8 cellular contexts compared by ENCODE assay signal in the genomic region with DNA sequence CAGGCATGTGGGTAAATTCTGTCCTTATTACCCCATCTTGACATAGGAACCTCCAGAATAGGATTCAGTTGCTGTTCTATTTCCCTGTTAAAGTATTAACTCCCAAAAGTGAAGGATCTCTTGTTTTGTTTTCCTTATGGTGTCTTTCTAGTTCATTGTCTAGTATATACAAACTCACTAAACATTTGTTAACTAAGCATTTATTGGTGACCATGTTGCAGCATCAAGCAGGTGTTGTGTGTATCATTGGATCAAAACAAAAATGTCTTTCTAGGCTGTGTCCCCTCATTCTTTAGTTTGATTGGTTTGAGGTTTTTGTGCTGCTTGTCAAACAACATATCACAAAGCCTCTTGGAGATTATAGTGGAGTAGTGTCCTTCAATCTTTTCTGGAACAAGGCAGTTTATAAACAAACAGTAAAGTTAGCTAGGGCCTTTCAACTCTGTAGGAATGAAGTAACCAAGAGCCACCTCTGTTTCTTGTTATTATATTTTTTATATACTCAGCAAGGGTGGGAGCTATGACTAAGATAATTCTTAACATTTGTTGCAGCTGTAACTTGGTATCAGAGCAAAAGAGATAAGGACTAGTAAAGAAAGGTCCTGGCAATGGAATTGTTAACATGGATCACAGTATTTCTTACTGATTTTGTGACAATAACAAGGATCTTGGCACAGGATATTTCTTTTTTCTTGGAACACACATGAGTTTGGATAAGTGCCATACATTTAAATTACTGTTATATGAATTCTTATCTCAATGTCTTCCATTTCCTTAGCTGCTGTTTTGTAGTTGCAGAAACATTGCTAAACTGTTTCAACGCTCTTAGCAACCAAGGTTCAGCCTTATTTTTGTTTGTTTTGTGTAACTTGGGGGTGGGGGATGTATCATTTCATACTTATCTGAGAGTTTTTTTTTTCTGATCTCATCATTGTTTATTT. TPM values are rescaled to one million over a fixed set of nuclear protein-coding genes. Genes with fewer than 3 reads are reported as not detected.
DNase-seq lines count a peak whose midpoint lies in the region; TF ChIP-seq lines count a peak whose summit lies in the region.
"Had no signal": no experiment of that assay in that cellular context is flagged by ENCODE, and none has a peak within 500 bp of the region (broad histone marks: within the 10 kb centered on the region; RNA-seq: fewer than 3 reads in every experiment).

No MANE protein-coding gene starts in this region.

- TF ChIP-seq EP300 in stomach (IDR thresholded peaks at IDR 0.05), result no peak

- H3K4me1 ChIP-seq in breast epithelium, result no peaks in the 10 kb centered on the region
- H3K4me1 ChIP-seq in stomach, result peaks cover 23 to 69% (median 31%) of the 10 kb centered on the region in 4 donors

- no peaks in the 10 kb centered on the region for H3K36me3 ChIP-seq in breast epithelium
- peaks cover 0 to 4% (median 0%) of the 10 kb centered on the region in 4 donors for H3K36me3 ChIP-seq in stomach

- WGBS in stomach, 5 donors, result 13 to 30% (median 20%) methylated on average over 1 of the region's 1 CpG

- H3K27ac ChIP-seq in breast epithelium (peak overlapping the region; percentile 46 to 69), stomach (peak overlapping the region in 4 of 5 donors; percentile 49 to 74 (median 56))

- DNase-seq in M059J (ENCODE audit: low read depth) (peak; percentile 78), breast epithelium (ENCODE audit: low spot score in 2 of 2) (no peak), kidney glomerular epithelial cell (lab: John Stamatoyannopoulos, UW) (peak; percentile 32), stomach (no peak), SK-N-DZ (ENCODE audit: low spot score) (no peak), cortex of kidney (lab: John Stamatoyannopoulos, UW) (no peak), ureter (ENCODE audit: low spot score) (no peak)
- DNase-seq: activated naive CD4-positive, alpha-beta T cell treated with Interleukin-2 at 50 U/mL for 16 hours had no signal

- no peak overlapping the region for H3K4me3 ChIP-seq in breast epithelium
- H3K4me3 ChIP-seq in stomach, result no peak overlapping the region

- H3K9me3 ChIP-seq in breast epithelium (no peaks in the 10 kb centered on the region), stomach (no peaks in the 10 kb centered on the region)

- TF ChIP-seq POLR2A in breast epithelium (IDR thresholded peaks at IDR 0.05) (no peak), stomach (IDR thresholded peaks at IDR 0.05) (no peak)

- no peaks in the 10 kb centered on the region for H3K27me3 ChIP-seq in breast epithelium
- no peaks in the 10 kb centered on the region for H3K27me3 ChIP-seq in stomach

- intact Hi-C loops in breast epithelium (cut with DNase I; ENCODE audit: low total_unique reads), result no loop called here
- intact Hi-C loops in stomach (cut with DNase I; ENCODE audit: low total_unique reads), result no loop called here

- TF ChIP-seq CTCF in breast epithelium (IDR thresholded peaks at IDR 0.05), result no peak
- no peak for TF ChIP-seq CTCF in stomach (IDR thresholded peaks at IDR 0.05)

RNA-seq across cellular contexts. Expression of gene TMOD3, which starts 49.3 kb away (rescaled TPM):
- 32.3 and 50.0 TPM in 2 replicates for total RNA-seq in M059J (2014; rRNA removed; shearing (Covaris generic))
- total RNA-seq in breast epithelium (10 to 100 TPM; 24.9 to 31.4 (median 27.5) TPM), stomach (10 to 100 TPM; 12.1 to 64.3 (median 28.8) TPM), ureter (44.2 TPM)
- 10 to 100 TPM; 10.1 to 14.5 (median 11.4) TPM for polyA plus RNA-seq in stomach
- 12.3 and 12.5 TPM in 2 replicates for polyA plus RNA-seq in SK-N-DZ (2014; cell fraction: cytosol; rRNA removed)
- polyA plus RNA-seq in SK-N-DZ (2014; cell fraction: nucleus; rRNA removed), result 3.1 and 11.6 TPM in 2 replicates

Comparison
In these comparisons a context has a peak if more than half of its experiments do, and no peak if none do; other contexts are left out.
1. DNase-seq: peak in M059J (single experiment) and kidney glomerular epithelial cell (single experiment); none in breast epithelium (0 of 2), stomach (single experiment), SK-N-DZ (single experiment), cortex of kidney (single experiment) and ureter (single experiment).